ENCODE assay signal across 8 cellular contexts in genomic region chr4:55546633-55547460, GRCh38. TPM values are rescaled to one million over a fixed set of nuclear protein-coding genes. Genes with fewer than 3 reads are reported as not detected.
A peak's percentile ranks its signal among the peaks of the same experiment; 100 is the strongest.
DNase-seq lines count a peak whose midpoint lies in the region; ATAC-seq and TF ChIP-seq lines count a peak whose summit lies in the region.

Gene CLOCK, minus strand, starts transcription at chr4:55546909. Its CDS starts 64,124 bp downstream, at chr4:55482785.

- H3K4me1 ChIP-seq in right atrium auricular region (peaks cover 0 to 17% of the 10 kb centered on the region in 2 donors), uterus (no peaks in the 10 kb centered on the region)

- H3K4me1 Mint-ChIP-seq in T-helper 17 cell = peaks cover 23% of the 10 kb centered on the region

- H3K9me3 ChIP-seq in T-helper 17 cell (ENCODE audit: control insufficient read depth, low read length, poor library complexity, severe bottlenecking) (no peaks in the 10 kb centered on the region), right atrium auricular region (no peaks in the 10 kb centered on the region), uterus (no peaks in the 10 kb centered on the region)

- H3K36me3 Mint-ChIP-seq in T-helper 17 cell (ENCODE audit: low read depth) = no peaks in the 10 kb centered on the region

- H3K4me3 Mint-ChIP-seq in T-helper 17 cell = peak within 1 kb of the TSS; percentile 93

- ATAC-seq in HG02852 (IDR thresholded peaks at IDR 0.05; ENCODE audit: unreplicated experiment) = peak; percentile 75
- peak; percentile 75 for ATAC-seq in T-helper 17 cell

- in situ Hi-C loops in GM13977 (cut with MboI; ENCODE audit: low pct_unique_long_range_greater_than_20kb, low sequenced_read_pairs, unreplicated experiment) = no loop called here

- no peaks in the 10 kb centered on the region for H3K27me3 Mint-ChIP-seq in T-helper 17 cell

- H3K27me3 ChIP-seq in right atrium auricular region (no peaks in the 10 kb centered on the region), uterus (no peaks in the 10 kb centered on the region)

- H3K36me3 ChIP-seq in right atrium auricular region (no peaks in the 10 kb centered on the region), uterus (no peaks in the 10 kb centered on the region)

- TF ChIP-seq CTCF in GM13977 (IDR thresholded peaks at IDR 0.05; ENCODE audit: extremely low read depth, insufficient read depth, missing control alignments) (peak; percentile 49), right atrium auricular region (IDR thresholded peaks at IDR 0.05) (peak; percentile 54 to 57), uterus (IDR thresholded peaks at IDR 0.05) (peak; percentile 48 to 71 (median 58))

- H3K27ac Mint-ChIP-seq in T-helper 17 cell = peak within 1 kb of the TSS; percentile 90

- peak within 1 kb of the TSS; percentile 88 to 96 for H3K4me3 ChIP-seq in right atrium auricular region
- H3K4me3 ChIP-seq in uterus = peak within 1 kb of the TSS; percentile 76 to 80

- peak; percentile 87 for DNase-seq in GM13977 (ENCODE audit: low spot score)
- DNase-seq in NCI-H1436 treated with DMSO at 0.1 percent for 48 hours (lab: John Stamatoyannopoulos, UW) = peak; percentile 43
- DNase-seq in T-helper 17 cell = peak; percentile 77 to 85 (median 84)
- peak; percentile 79 for DNase-seq in right atrium auricular region (ENCODE audit: low spot score)
- DNase-seq in putamen (ENCODE audit: low spot score) = peak; percentile 91
- peak; percentile 87 to 90 for DNase-seq in uterus

- TF ChIP-seq POLR2A in uterus (IDR thresholded peaks at IDR 0.05) = peak; percentile 40 to 72

- peak within 1 kb of the TSS; percentile 91 for H3K27ac ChIP-seq in angular gyrus (ENCODE audit: low read depth, low read length)
- H3K27ac ChIP-seq in right atrium auricular region = peak within 1 kb of the TSS; percentile 99
- H3K27ac ChIP-seq in uterus = peak within 1 kb of the TSS; percentile 98 to 99

- intact Hi-C loops in uterus (cut with DNase I; ENCODE audit: low total_unique reads) = loop anchor here (5.0 kb wide), 1 partner anchor 190 kb away; no protein-coding TSS in a partner anchor

RNA-seq across cellular contexts. Expression of gene CLOCK, which starts in this region (rescaled TPM):
- total RNA-seq in T-helper 17 cell (10 to 100 TPM; 11.6 to 15.1 TPM), right atrium auricular region (10 to 100 TPM; 29.8 to 33.2 TPM), uterus (10 to 100 TPM; 13.3 to 60.3 (median 29.1) TPM)

Comparison
In these comparisons a context has a peak if more than half of its experiments do, and no peak if none do; other contexts are left out.
1. Peak in every context shown above with its lines: DNase-seq, ATAC-seq, H3K4me3 ChIP-seq and H3K27ac ChIP-seq.